ENCODE assay signal across 3 cellular contexts in genomic region chr5:134268019-134268601, GRCh38.
TF ChIP-seq lines count a peak whose summit lies in the region.

No MANE protein-coding gene starts in this region.

TF ChIP-seq in A549, 52 proteins besides CTCF, POLR2A, EP300 and RAD21:
- TF ChIP-seq EHMT2 (IDR thresholded peaks at IDR 0.05; ENCODE audit: low read depth) (no peak), FOXS1 (CRISPR knock-in tag; IDR thresholded peaks at IDR 0.05) (no peak), ATOH8 (CRISPR knock-in tag; IDR thresholded peaks at IDR 0.05; ENCODE audit: low read depth) (no peak), NPAS2 (CRISPR knock-in tag; IDR thresholded peaks at IDR 0.05; ENCODE audit: borderline replicate concordance) (no peak), RNF2 (IDR thresholded peaks at IDR 0.05; ENCODE audit: borderline replicate concordance, low read depth) (no peak), CBX8 (IDR thresholded peaks at IDR 0.05) (no peak), KDM5A (IDR thresholded peaks at IDR 0.05) (no peak), HOXA7 (CRISPR knock-in tag; IDR thresholded peaks at IDR 0.05) (no peak), HEYL (CRISPR knock-in tag; IDR thresholded peaks at IDR 0.05) (no peak), GATA3 (IDR thresholded peaks at IDR 0.05; ENCODE audit: borderline replicate concordance) (no peak)
- TF ChIP-seq, protein P1, sequence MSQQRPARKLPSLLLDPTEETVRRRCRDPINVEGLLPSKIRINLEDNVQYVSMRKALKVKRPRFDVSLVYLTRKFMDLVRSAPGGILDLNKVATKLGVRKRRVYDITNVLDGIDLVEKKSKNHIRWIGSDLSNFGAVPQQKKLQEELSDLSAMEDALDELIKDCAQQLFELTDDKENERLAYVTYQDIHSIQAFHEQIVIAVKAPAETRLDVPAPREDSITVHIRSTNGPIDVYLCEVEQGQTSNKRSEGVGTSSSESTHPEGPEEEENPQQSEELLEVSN (IDR thresholded peaks at IDR 0.05; ENCODE audit: borderline replicate concordance, low read depth): no peak

TF ChIP-seq in IMR-90, 13 proteins besides CTCF, POLR2A, EP300 and RAD21:
- TF ChIP-seq USF2 (IDR thresholded peaks at IDR 0.05; ENCODE audit: low read depth, low read length) (no peak), BHLHE40 (IDR thresholded peaks at IDR 0.05; ENCODE audit: low read depth, low read length) (no peak), FOS (IDR thresholded peaks at IDR 0.05; ENCODE audit: low read depth, low read length) (no peak), RCOR1 (IDR thresholded peaks at IDR 0.05; ENCODE audit: insufficient replicate concordance, low read length) (no peak), MXI1 (IDR thresholded peaks at IDR 0.05; ENCODE audit: borderline replicate concordance, low read depth, low read length) (no peak), NFE2L2 (IDR thresholded peaks at IDR 0.05; ENCODE audit: low read depth, low read length) (no peak), ELK1 (IDR thresholded peaks at IDR 0.05; ENCODE audit: borderline replicate concordance, low read depth, low read length) (no peak), CHD1 (IDR thresholded peaks at IDR 0.05; ENCODE audit: low read depth, low read length) (no peak), SMC3 (IDR thresholded peaks at IDR 0.05; ENCODE audit: low read depth, low read length) (no peak), CEBPB (IDR thresholded peaks at IDR 0.05; ENCODE audit: low read depth, low read length) (no peak), MAFK (IDR thresholded peaks at IDR 0.05; ENCODE audit: low read depth, low read length) (no peak), MAZ (IDR thresholded peaks at IDR 0.05; ENCODE audit: borderline replicate concordance, low read depth, low read length) (no peak), RFX5 (IDR thresholded peaks at IDR 0.05; ENCODE audit: low read depth, low read length) (no peak)
TF ChIP-seq in IMR-90: peak in this region for 0.

TF ChIP-seq in K562, 482 proteins besides CTCF, POLR2A, EP300 and RAD21:
- TF ChIP-seq, protein P2, sequence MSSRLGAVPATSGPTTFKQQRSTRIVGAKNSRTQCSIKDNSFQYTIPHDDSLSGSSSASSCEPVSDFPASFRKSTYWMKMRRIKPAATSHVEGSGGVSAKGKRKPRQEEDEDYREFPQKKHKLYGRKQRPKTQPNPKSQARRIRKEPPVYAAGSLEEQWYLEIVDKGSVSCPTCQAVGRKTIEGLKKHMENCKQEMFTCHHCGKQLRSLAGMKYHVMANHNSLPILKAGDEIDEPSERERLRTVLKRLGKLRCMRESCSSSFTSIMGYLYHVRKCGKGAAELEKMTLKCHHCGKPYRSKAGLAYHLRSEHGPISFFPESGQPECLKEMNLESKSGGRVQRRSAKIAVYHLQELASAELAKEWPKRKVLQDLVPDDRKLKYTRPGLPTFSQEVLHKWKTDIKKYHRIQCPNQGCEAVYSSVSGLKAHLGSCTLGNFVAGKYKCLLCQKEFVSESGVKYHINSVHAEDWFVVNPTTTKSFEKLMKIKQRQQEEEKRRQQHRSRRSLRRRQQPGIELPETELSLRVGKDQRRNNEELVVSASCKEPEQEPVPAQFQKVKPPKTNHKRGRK (tag; IDR thresholded peaks at IDR 0.05): no peak
- TF ChIP-seq AFF4 (CRISPR knock-in tag; IDR thresholded peaks at IDR 0.05): no peak
- TF ChIP-seq ZNF384 (IDR thresholded peaks at IDR 0.05; ENCODE audit: low read depth, low read length): 0 out of 2 replicates have a peak, but pooled peaks have one; percentile 20
- peak; percentile 29; the same call in 1 of the 2 replicates for TF ChIP-seq FOSL1 (tag; conservative IDR thresholded peaks at IDR 0.05)
- 0 out of 2 replicates have a peak, but pooled peaks have one; percentile 4 for TF ChIP-seq ATF3 (IDR thresholded peaks at IDR 0.05)
- TF ChIP-seq ATF3 (CRISPR knock-in tag; conservative IDR thresholded peaks at IDR 0.05): no peak
